ENCODE assay signal across 7 cellular contexts in genomic region chr4:153433753-153434105, GRCh38. TPM values are rescaled to one million over a fixed set of nuclear protein-coding genes. Genes with fewer than 3 reads are reported as not detected.
DNase-seq lines count a peak whose midpoint lies in the region; ATAC-seq and TF ChIP-seq lines count a peak whose summit lies in the region.

No MANE protein-coding gene starts in this region.

- peak overlapping the region; percentile 79 to 85 (median 81) for H3K4me3 Mint-ChIP-seq in T-cell
- H3K4me3 Mint-ChIP-seq in naive B cell = peak overlapping the region; percentile 81 to 96 (median 86)

- H3K27me3 ChIP-seq in GM06990 (replicated peaks; ENCODE audit: control insufficient read depth, insufficient read depth, low read length) = no peaks in the 10 kb centered on the region

- H3K36me3 Mint-ChIP-seq in T-cell (no peaks in the 10 kb centered on the region), naive B cell (no peaks in the 10 kb centered on the region)

- CTCF ChIA-PET in T-cell (lab: Charles Lee) = interaction anchor here (0.6 to 2.1 kb wide), 8 partner anchors 11 to 140 kb away, joined by 3 to 33 read pairs (median 5); partner anchors contain the start of gene TMEM131L (in 1 of the 2)

- no peaks in the 10 kb centered on the region for H3K36me3 ChIP-seq in GM06990 (ENCODE audit: control insufficient read depth, insufficient read depth, low read length)

- DNase-seq in GM06990 (ENCODE audit: extremely low read depth, insufficient read length) = no peak
- DNase-seq in T-cell = no peak
- DNase-seq in naive B cell = no peak
- no peak for DNase-seq in T1000 (lab: John Stamatoyannopoulos, UW)
- no peak for DNase-seq in Kasumi-1 (lab: John Stamatoyannopoulos, UW)

- POLR2A ChIA-PET in T-cell (lab: Charles Lee) = no interaction called here

- peak overlapping the region; percentile 95 to 99 for H3K27ac Mint-ChIP-seq in T-cell
- H3K27ac Mint-ChIP-seq in naive B cell = peak overlapping the region; percentile 92 to 97 (median 96)

- H3K27me3 Mint-ChIP-seq in T-cell (no peaks in the 10 kb centered on the region), naive B cell (no peaks in the 10 kb centered on the region)

- peak; percentile 7 for ATAC-seq in GM21723 (IDR thresholded peaks at IDR 0.05; ENCODE audit: unreplicated experiment)
- peak in 1 of 4 experiments; percentile 15 for ATAC-seq in T-cell (replicated peaks in 1 of 4)
- no peak for ATAC-seq in naive B cell (ENCODE audit: low read depth in 2 of 2)
- no peak for ATAC-seq in GM21423 (IDR thresholded peaks at IDR 0.05; ENCODE audit: unreplicated experiment)

- no peak for TF ChIP-seq CTCF in GM06990 (IDR thresholded peaks at IDR 0.05; ENCODE audit: insufficient read depth, low read length, poor library complexity, severe bottlenecking)

- peak overlapping the region; percentile 51 for H3K4me3 ChIP-seq in GM06990 (replicated peaks; ENCODE audit: low read depth, low read length)

- H3K9me3 Mint-ChIP-seq in T-cell (no peaks in the 10 kb centered on the region), naive B cell (peaks cover 0 to 2% (median 0%) of the 10 kb centered on the region in 7 donors)

- H3K4me1 Mint-ChIP-seq in T-cell (peaks cover 61 to 71% (median 61%) of the 10 kb centered on the region in 3 donors), naive B cell (peaks cover 55 to 90% (median 63%) of the 10 kb centered on the region in 3 donors)

RNA-seq across cellular contexts. Expression of gene TMEM131L, which starts 32.4 kb away (rescaled TPM):
- total RNA-seq in T-cell = 100 to 1,000 TPM in 1 of 5 donors, 10 to 100 TPM in 4; 60.7 to 115 (median 72.6) TPM
- 10 to 100 TPM; 52.2 to 86.7 (median 68.1) TPM for polyA plus RNA-seq in naive B cell (ENCODE audit: low read depth in 6 of 6)
